In genomic region chr1:1049318-1050165, GRCh38 we compare ENCODE assay signal across 1 cellular context.
TF ChIP-seq lines count a peak whose summit lies in the region.

No MANE protein-coding gene starts in this region.

TF ChIP-seq in HEK293, 187 proteins besides CTCF, POLR2A, EP300 and RAD21 (continued from another document):
- TF ChIP-seq HIC1 (tag by site-specific recombination; IDR thresholded peaks at IDR 0.05), result 0 out of 2 replicates have a peak, but pooled peaks have one; percentile 33
- no peak for TF ChIP-seq ZNF157 (tag by site-specific recombination; IDR thresholded peaks at IDR 0.05)
- no peak for TF ChIP-seq ZNF426 (tag by site-specific recombination; IDR thresholded peaks at IDR 0.05)
- TF ChIP-seq ZNF341 (tag by site-specific recombination; IDR thresholded peaks at IDR 0.05; ENCODE audit: low read depth), result no peak
- TF ChIP-seq KLF8 (tag by site-specific recombination; IDR thresholded peaks at IDR 0.05), result peak; percentile 54; the same call in 1 of the 2 replicates
- peak; percentile 55 for TF ChIP-seq KLF1 (tag by site-specific recombination; IDR thresholded peaks at IDR 0.05)
- TF ChIP-seq MZF1 (tag by site-specific recombination; IDR thresholded peaks at IDR 0.05; ENCODE audit: borderline replicate concordance), result no peak
- TF ChIP-seq, protein P1, sequence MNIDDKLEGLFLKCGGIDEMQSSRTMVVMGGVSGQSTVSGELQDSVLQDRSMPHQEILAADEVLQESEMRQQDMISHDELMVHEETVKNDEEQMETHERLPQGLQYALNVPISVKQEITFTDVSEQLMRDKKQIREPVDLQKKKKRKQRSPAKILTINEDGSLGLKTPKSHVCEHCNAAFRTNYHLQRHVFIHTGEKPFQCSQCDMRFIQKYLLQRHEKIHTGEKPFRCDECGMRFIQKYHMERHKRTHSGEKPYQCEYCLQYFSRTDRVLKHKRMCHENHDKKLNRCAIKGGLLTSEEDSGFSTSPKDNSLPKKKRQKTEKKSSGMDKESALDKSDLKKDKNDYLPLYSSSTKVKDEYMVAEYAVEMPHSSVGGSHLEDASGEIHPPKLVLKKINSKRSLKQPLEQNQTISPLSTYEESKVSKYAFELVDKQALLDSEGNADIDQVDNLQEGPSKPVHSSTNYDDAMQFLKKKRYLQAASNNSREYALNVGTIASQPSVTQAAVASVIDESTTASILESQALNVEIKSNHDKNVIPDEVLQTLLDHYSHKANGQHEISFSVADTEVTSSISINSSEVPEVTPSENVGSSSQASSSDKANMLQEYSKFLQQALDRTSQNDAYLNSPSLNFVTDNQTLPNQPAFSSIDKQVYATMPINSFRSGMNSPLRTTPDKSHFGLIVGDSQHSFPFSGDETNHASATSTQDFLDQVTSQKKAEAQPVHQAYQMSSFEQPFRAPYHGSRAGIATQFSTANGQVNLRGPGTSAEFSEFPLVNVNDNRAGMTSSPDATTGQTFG (tag by site-specific recombination; IDR thresholded peaks at IDR 0.05; ENCODE audit: borderline replicate concordance), result no peak
- no peak for TF ChIP-seq ZNF529 (tag by site-specific recombination; IDR thresholded peaks at IDR 0.05; ENCODE audit: insufficient replicate concordance)
- no peak for TF ChIP-seq KLF9 (tag by site-specific recombination; IDR thresholded peaks at IDR 0.05; ENCODE audit: low read depth)
- TF ChIP-seq KLF16 (tag by site-specific recombination; IDR thresholded peaks at IDR 0.05), result no peak
- no peak for TF ChIP-seq KLF10 (tag by site-specific recombination; IDR thresholded peaks at IDR 0.05)
- no peak for TF ChIP-seq ZNF311 (tag by site-specific recombination; IDR thresholded peaks at IDR 0.05; ENCODE audit: borderline replicate concordance)
- no peak for TF ChIP-seq ZNF76 (tag by site-specific recombination; IDR thresholded peaks at IDR 0.05; ENCODE audit: borderline replicate concordance, low read depth)
- TF ChIP-seq ZNF510 (tag by site-specific recombination; IDR thresholded peaks at IDR 0.05; ENCODE audit: insufficient replicate concordance), result no peak
- no peak for TF ChIP-seq ZNF558 (tag by site-specific recombination; IDR thresholded peaks at IDR 0.05)
